In genomic region chr1:33872275-33872674, GRCh38 we compare ENCODE assay signal across 30 cellular contexts. TPM values are rescaled to one million over a fixed set of nuclear protein-coding genes. Genes with fewer than 3 reads are reported as not detected.
"Had no signal": no experiment of that assay in that cellular context is flagged by ENCODE, and none has a peak within 500 bp of the region (broad histone marks: within the 10 kb centered on the region; RNA-seq: fewer than 3 reads in every experiment).

No MANE protein-coding gene starts in this region.

- H3K4me2 ChIP-seq: smooth muscle cell had no signal

- H3K36me3 Mint-ChIP-seq: activated naive CD4-positive, alpha-beta T cell treated with anti-CD3 and anti-CD28 coated beads, Interleukin-2, amount 10 ng/mL, durations not matched to agents 7 days and 5 days; stimulated activated memory B cell treated with anti-CD40 and anti-IgM and Interleukin-4, amounts not matched to agents 10 μg/mL and 1 μg/mL and 100 μg/mL, for 72 hours had no signal

- H3K4me1 ChIP-seq: body of pancreas, gastrocnemius medialis, parathyroid adenoma, psoas muscle, tibial nerve had no signal

- H3K27ac Mint-ChIP-seq: activated naive CD4-positive, alpha-beta T cell treated with anti-CD3 and anti-CD28 coated beads, Interleukin-2, amount 10 ng/mL, durations not matched to agents 7 days and 5 days; stimulated activated memory B cell treated with anti-CD40 and anti-IgM and Interleukin-4, amounts not matched to agents 10 μg/mL and 1 μg/mL and 100 μg/mL, for 72 hours had no signal

- H3K36me3 ChIP-seq: gastrocnemius medialis, tibial nerve had no signal

- H3K9ac ChIP-seq: parathyroid adenoma had no signal

- H2AFZ ChIP-seq: parathyroid adenoma had no signal

- H3K4me1 Mint-ChIP-seq: activated naive CD4-positive, alpha-beta T cell treated with anti-CD3 and anti-CD28 coated beads, Interleukin-2, amount 10 ng/mL, durations not matched to agents 7 days and 5 days; stimulated activated memory B cell treated with anti-CD40 and anti-IgM and Interleukin-4, amounts not matched to agents 10 μg/mL and 1 μg/mL and 100 μg/mL, for 72 hours had no signal

- H3K27me3 ChIP-seq: body of pancreas, gastrocnemius medialis, tibial nerve had no signal

- H3K27me3 Mint-ChIP-seq: activated naive CD4-positive, alpha-beta T cell treated with anti-CD3 and anti-CD28 coated beads, Interleukin-2, amount 10 ng/mL, durations not matched to agents 7 days and 5 days had no signal

- H3K9me3 ChIP-seq: body of pancreas, gastrocnemius medialis, psoas muscle, tibial nerve had no signal

- H3K4me3 Mint-ChIP-seq: activated naive CD4-positive, alpha-beta T cell treated with anti-CD3 and anti-CD28 coated beads, Interleukin-2, amount 10 ng/mL, durations not matched to agents 7 days and 5 days; stimulated activated memory B cell treated with anti-CD40 and anti-IgM and Interleukin-4, amounts not matched to agents 10 μg/mL and 1 μg/mL and 100 μg/mL, for 72 hours had no signal

- H3K79me2 ChIP-seq: parathyroid adenoma had no signal

- H3K27ac ChIP-seq: body of pancreas, gastrocnemius medialis, parathyroid adenoma, psoas muscle, tibial nerve had no signal

- H3K9me3 Mint-ChIP-seq: activated naive CD4-positive, alpha-beta T cell treated with anti-CD3 and anti-CD28 coated beads, Interleukin-2, amount 10 ng/mL, durations not matched to agents 7 days and 5 days had no signal

- H3K4me3 ChIP-seq: body of pancreas, gastrocnemius medialis, psoas muscle, smooth muscle cell, tibial nerve had no signal

- DNase-seq: activated CD4-positive, alpha-beta T cell treated with anti-CD3 and anti-CD28 coated beads, Interleukin-2, amount 50 U/mL, for 1 hour; activated CD4-positive, CD25-positive, alpha-beta regulatory T cell treated with anti-CD3 and anti-CD28 coated beads, Interleukin-2, amount 50 U/mL, for 72 hours; activated gamma-delta T cell; activated naive CD4-positive, alpha-beta T cell treated with anti-CD3 and anti-CD28 coated beads, Interleukin-2, amount 10 ng/mL, durations not matched to agents 7 days and 5 days; activated T-cell treated with anti-CD3 and anti-CD28 coated beads for 4 hours; anterior cingulate cortex; body of pancreas; dermis blood vessel endothelial cell; effector CD8-positive, alpha-beta T cell; gastrocnemius medialis; glutamatergic neuron; islet precursor cell; left ventricle myocardium superior; occipital lobe; psoas muscle; stimulated activated CD4-positive, alpha-beta T cell treated with anti-CD3 and anti-CD28 coated beads, Interleukin-1b, Interleukin-23, amount 100 ng/mL, for 48 hours; stimulated activated CD4-positive, alpha-beta T cell treated with anti-CD3 and anti-CD28 coated beads, Interleukin-4, amount 100 ng/mL, for 4 hours; stimulated activated CD8-positive, alpha-beta memory T cell treated with anti-CD3 and anti-CD28 coated beads, Interleukin-4, amount 100 ng/mL, for 48 hours; T-helper 2 cell had no signal

- ATAC-seq: body of pancreas; gastrocnemius medialis; left ventricle myocardium superior; psoas muscle; stimulated activated memory B cell treated with anti-CD40 and anti-IgM and Interleukin-4, amounts not matched to agents 10 μg/mL and 1 μg/mL and 100 μg/mL, for 72 hours had no signal

- FAIRE-seq: colon, endometrium had no signal

RNA-seq across cellular contexts. Expression of gene HMGB4, which starts 8.4 kb away (rescaled TPM):
- total RNA-seq: body of pancreas, dermis blood vessel endothelial cell, epithelial cell of proximal tubule, gastrocnemius medialis, left ventricle myocardium superior, lung microvascular endothelial cell, mucosa of gallbladder, occipital lobe, psoas muscle, smooth muscle cell, temporal lobe, tibial nerve, ureter had no signal
